26 cellular contexts compared by ENCODE assay signal in the genomic region with DNA sequence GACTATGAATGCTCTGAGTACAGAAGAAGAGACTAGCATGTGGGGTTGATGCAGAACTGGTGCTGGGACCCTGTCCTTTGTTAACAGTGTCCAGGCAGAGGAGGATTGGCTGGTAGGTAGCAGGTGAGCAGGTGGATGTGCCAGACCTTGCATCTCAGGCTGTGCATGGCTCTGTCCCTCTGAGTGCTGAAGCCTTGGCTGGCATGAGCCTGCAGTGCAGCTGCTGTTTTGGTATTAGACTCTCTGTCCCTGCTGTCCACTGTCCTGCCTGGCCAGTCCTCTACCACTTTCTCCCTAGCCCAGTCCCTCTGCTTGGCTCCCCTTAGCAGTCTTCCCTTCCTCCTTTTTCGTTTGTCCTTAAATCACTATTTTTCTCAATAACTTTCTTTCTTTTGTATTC.
"Had no signal": no experiment of that assay in that cellular context is flagged by ENCODE, and none has a peak within 500 bp of the region (broad histone marks: within the 10 kb centered on the region; RNA-seq: fewer than 3 reads in every experiment).

No MANE protein-coding gene starts in this region.

- H3K9me3 Mint-ChIP-seq: activated CD4-positive, alpha-beta T cell treated with anti-CD3 and anti-CD28 coated beads, Interleukin-2, amount 10 ng/mL, durations not matched to agents 7 days and 5 days; activated CD8-positive, alpha-beta T cell treated with anti-CD3 and anti-CD28 coated beads for 36 hours; activated naive CD4-positive, alpha-beta T cell treated with anti-CD3 and anti-CD28 coated beads, Interleukin-2, amount 50 U/mL, for 72 hours; activated T-helper 1 cell treated with anti-CD3 and anti-CD28 coated beads, Interleukin-12 subunit alpha, Interleukin-12 subunit beta, Interleukin-2, Interleukin-4 antibody, amounts not matched to agents 30 ng/mL and 10 ng/mL and 1 ng/mL, durations not matched to agents 14 hours and 24 hours and 36 hours; effector memory CD8-positive, alpha-beta T cell had no signal

- H3K36me3 ChIP-seq: ascending aorta, colonic mucosa, gastroesophageal sphincter, sigmoid colon, upper lobe of left lung had no signal

- DNase-seq: activated CD4-positive, alpha-beta T cell treated with anti-CD3 and anti-CD28 coated beads, Interleukin-2, amount 10 ng/mL, durations not matched to agents 7 days and 5 days; activated CD4-positive, CD25-positive, alpha-beta regulatory T cell treated with anti-CD3 and anti-CD28 coated beads, Interleukin-2, amount 50 U/mL, for 72 hours; activated CD8-positive, alpha-beta memory T cell treated with anti-CD3 and anti-CD28 coated beads, Interleukin-2, amount 10 ng/mL, durations not matched to agents 7 days and 5 days; activated CD8-positive, alpha-beta T cell treated with anti-CD3 and anti-CD28 coated beads for 36 hours; activated gamma-delta T cell; activated T-cell treated with anti-CD3 and anti-CD28 coated beads for 4 hours; central memory CD4-positive, alpha-beta T cell; colonic mucosa; effector memory CD8-positive, alpha-beta T cell; head of caudate nucleus; left colon; mesenchymal stem cell; posterior cingulate gyrus; retina; sigmoid colon; stimulated activated CD4-positive, alpha-beta T cell treated with anti-CD3 and anti-CD28 coated beads, Interleukin-4, amount 100 ng/mL, for 1 hour; stimulated activated naive CD4-positive, alpha-beta T cell; testis; upper lobe of left lung had no signal

- H3K4me1 ChIP-seq: ascending aorta, colonic mucosa, gastroesophageal sphincter, testis had no signal

- H3K27me3 Mint-ChIP-seq: activated CD4-positive, alpha-beta T cell treated with anti-CD3 and anti-CD28 coated beads, Interleukin-2, amount 10 ng/mL, durations not matched to agents 7 days and 5 days; activated CD8-positive, alpha-beta T cell treated with anti-CD3 and anti-CD28 coated beads for 36 hours had no signal

- H3K4me3 ChIP-seq: ascending aorta, colonic mucosa, dorsolateral prefrontal cortex, gastroesophageal sphincter, sigmoid colon, testis, upper lobe of left lung had no signal

- H3K27ac ChIP-seq: ascending aorta, colonic mucosa, dorsolateral prefrontal cortex, gastroesophageal sphincter, sigmoid colon, testis, upper lobe of left lung, VCaP had no signal

- H3K4me3 Mint-ChIP-seq: activated CD4-positive, alpha-beta T cell treated with anti-CD3 and anti-CD28 coated beads, Interleukin-2, amount 10 ng/mL, durations not matched to agents 7 days and 5 days; activated CD8-positive, alpha-beta memory T cell treated with anti-CD3 and anti-CD28 coated beads, Interleukin-2, amount 10 ng/mL, durations not matched to agents 7 days and 5 days; activated CD8-positive, alpha-beta T cell treated with anti-CD3 and anti-CD28 coated beads for 36 hours; activated T-helper 1 cell treated with anti-CD3 and anti-CD28 coated beads, Interleukin-12 subunit alpha, Interleukin-12 subunit beta, Interleukin-2, Interleukin-4 antibody, amounts not matched to agents 30 ng/mL and 10 ng/mL and 1 ng/mL, durations not matched to agents 14 hours and 24 hours and 36 hours; effector memory CD8-positive, alpha-beta T cell had no signal

- H3K9me3 ChIP-seq: ascending aorta, colonic mucosa, gastroesophageal sphincter, sigmoid colon, testis, upper lobe of left lung had no signal

- H3K27ac Mint-ChIP-seq: activated CD4-positive, alpha-beta T cell treated with anti-CD3 and anti-CD28 coated beads, Interleukin-2, amount 10 ng/mL, durations not matched to agents 7 days and 5 days; activated CD8-positive, alpha-beta memory T cell treated with anti-CD3 and anti-CD28 coated beads, Interleukin-2, amount 10 ng/mL, durations not matched to agents 7 days and 5 days; activated CD8-positive, alpha-beta T cell treated with anti-CD3 and anti-CD28 coated beads for 36 hours; activated naive CD4-positive, alpha-beta T cell treated with anti-CD3 and anti-CD28 coated beads, Interleukin-2, amount 50 U/mL, for 72 hours; activated T-helper 1 cell treated with anti-CD3 and anti-CD28 coated beads, Interleukin-12 subunit alpha, Interleukin-12 subunit beta, Interleukin-2, Interleukin-4 antibody, amounts not matched to agents 30 ng/mL and 10 ng/mL and 1 ng/mL, durations not matched to agents 14 hours and 24 hours and 36 hours; effector memory CD8-positive, alpha-beta T cell had no signal

- H3K27me3 ChIP-seq: ascending aorta, colonic mucosa, dorsolateral prefrontal cortex, gastroesophageal sphincter, sigmoid colon, testis, upper lobe of left lung had no signal

- H3K4me1 Mint-ChIP-seq: activated CD8-positive, alpha-beta memory T cell treated with anti-CD3 and anti-CD28 coated beads, Interleukin-2, amount 10 ng/mL, durations not matched to agents 7 days and 5 days had no signal

- ATAC-seq: activated CD8-positive, alpha-beta memory T cell treated with anti-CD3 and anti-CD28 coated beads, Interleukin-2, amount 10 ng/mL, durations not matched to agents 7 days and 5 days; activated CD8-positive, alpha-beta T cell treated with anti-CD3 and anti-CD28 coated beads for 36 hours; activated naive CD4-positive, alpha-beta T cell treated with anti-CD3 and anti-CD28 coated beads, Interleukin-2, amount 50 U/mL, for 72 hours; effector memory CD8-positive, alpha-beta T cell; esophagus mucosa; gastroesophageal sphincter; left colon had no signal

- H3K36me3 Mint-ChIP-seq: activated CD8-positive, alpha-beta memory T cell treated with anti-CD3 and anti-CD28 coated beads, Interleukin-2, amount 10 ng/mL, durations not matched to agents 7 days and 5 days; activated naive CD4-positive, alpha-beta T cell treated with anti-CD3 and anti-CD28 coated beads, Interleukin-2, amount 50 U/mL, for 72 hours had no signal
